Comparison of ENCODE assay signal across 13 cellular contexts in the genomic region with DNA sequence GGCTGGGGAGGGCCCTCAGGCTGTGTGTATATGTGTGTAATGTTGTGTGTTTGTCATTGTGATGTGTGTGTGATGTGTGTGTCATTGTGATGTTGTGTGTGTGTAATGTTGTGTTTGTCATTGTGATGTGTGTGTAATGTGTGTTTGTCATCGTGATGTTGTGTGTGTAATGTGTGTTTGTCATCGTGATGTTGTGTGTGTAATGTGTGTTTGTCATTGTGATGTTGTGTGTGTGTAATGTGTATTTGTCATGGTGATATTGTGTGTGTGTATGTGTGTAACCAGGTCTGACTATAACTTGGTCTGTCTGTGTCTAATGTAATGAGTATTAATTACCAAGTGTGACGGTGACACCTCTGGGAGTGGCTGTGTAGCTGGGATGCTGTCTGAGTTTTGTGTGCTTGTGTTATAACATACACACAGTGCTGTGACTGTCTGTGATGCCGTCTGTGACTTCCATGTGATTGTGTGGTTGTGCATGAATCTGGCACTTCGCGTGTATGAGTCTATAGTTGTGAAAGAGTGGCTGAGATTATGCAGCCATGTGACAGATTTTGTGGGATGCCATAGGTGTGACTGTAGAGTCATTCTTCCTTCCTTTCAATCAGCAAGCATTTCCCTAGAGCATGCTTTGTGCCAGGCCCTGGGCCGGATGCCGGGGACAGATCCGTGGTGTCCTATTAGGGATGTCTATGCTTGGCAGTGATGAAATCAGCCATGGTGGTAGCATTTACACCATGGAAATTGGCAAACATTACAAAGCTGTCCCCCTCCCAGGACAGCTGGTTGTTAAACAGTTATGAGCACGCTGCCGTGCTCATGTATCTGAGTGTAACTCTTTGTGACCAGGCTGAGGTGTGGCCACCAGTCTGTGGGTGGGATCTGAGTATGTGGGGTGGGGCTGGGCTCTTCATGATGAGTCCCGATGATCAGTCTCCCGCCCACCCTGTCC. TPM values are rescaled to one million over a fixed set of nuclear protein-coding genes. Genes with fewer than 3 reads are reported as not detected.
DNase-seq lines count a peak whose midpoint lies in the region; ATAC-seq and TF ChIP-seq lines count a peak whose summit lies in the region.
"Had no signal": no experiment of that assay in that cellular context is flagged by ENCODE, and none has a peak within 500 bp of the region (broad histone marks: within the 10 kb centered on the region; RNA-seq: fewer than 3 reads in every experiment).

No MANE protein-coding gene starts in this region.

- CTCF ChIA-PET in activated CD8-positive, alpha-beta T cell treated with anti-CD3 and anti-CD28 coated beads for 36 hours (lab: Charles Lee) = interaction anchor here (1.0 to 1.8 kb wide), 4 partner anchors 10 to 201 kb away, joined by 3 to 5 read pairs (median 4); no protein-coding TSS in a partner anchor

- no peaks in the 10 kb centered on the region for H4K20me1 ChIP-seq in GM23248 (ENCODE audit: insufficient read depth)

- H3K9me3 Mint-ChIP-seq in CD4-positive, CD25-positive, alpha-beta regulatory T cell = no peaks in the 10 kb centered on the region
- H3K9me3 Mint-ChIP-seq in activated CD8-positive, alpha-beta T cell treated with anti-CD3 and anti-CD28 coated beads for 36 hours = peaks cover 7% of the 10 kb centered on the region

- peaks cover 9% of the 10 kb centered on the region for H3K36me3 Mint-ChIP-seq in CD4-positive, CD25-positive, alpha-beta regulatory T cell
- H3K36me3 Mint-ChIP-seq in activated CD8-positive, alpha-beta T cell treated with anti-CD3 and anti-CD28 coated beads for 36 hours (ENCODE audit: low read depth) = peaks cover 35% of the 10 kb centered on the region

- no peaks in the 10 kb centered on the region for H3K79me2 ChIP-seq in GM23248 (ENCODE audit: insufficient read depth)
- H3K79me2 ChIP-seq: parathyroid adenoma had no signal

- peak in 1 of 2 donors; percentile 24 for ATAC-seq in CD4-positive, CD25-positive, alpha-beta regulatory T cell (ENCODE audit: low read depth in 2 of 2)
- peak; percentile 40 for ATAC-seq in activated CD8-positive, alpha-beta T cell treated with anti-CD3 and anti-CD28 coated beads for 36 hours
- no peak for ATAC-seq in gastrocnemius medialis

- no peak overlapping the region for H3K4me3 ChIP-seq in CD4-positive, CD25-positive, alpha-beta regulatory T cell (ENCODE audit: low read depth, low read length)
- H3K4me3 ChIP-seq in GM23248 = no peak overlapping the region
- no peak overlapping the region for H3K4me3 ChIP-seq in gastrocnemius medialis
- H3K4me3 ChIP-seq: lung had no signal

- no peak overlapping the region for H3K4me2 ChIP-seq in GM23248 (ENCODE audit: unreplicated experiment)

- H3K4me1 ChIP-seq in CD4-positive, CD25-positive, alpha-beta regulatory T cell (ENCODE audit: control insufficient read depth, insufficient read depth, low read length, poor library complexity, severe bottlenecking) = peaks cover 40% of the 10 kb centered on the region
- H3K4me1 ChIP-seq in GM23248 (ENCODE audit: insufficient read depth) (no peaks in the 10 kb centered on the region), gastrocnemius medialis (no peaks in the 10 kb centered on the region)
- H3K4me1 ChIP-seq: parathyroid adenoma had no signal

- H3K9ac ChIP-seq in GM23248 = no peak overlapping the region
- H3K9ac ChIP-seq: parathyroid adenoma had no signal

- H3K36me3 ChIP-seq in CD4-positive, CD25-positive, alpha-beta regulatory T cell (ENCODE audit: control insufficient read depth, insufficient read depth, low read length) = peaks cover 24% of the 10 kb centered on the region
- no peaks in the 10 kb centered on the region for H3K36me3 ChIP-seq in GM23248 (ENCODE audit: low read depth)
- H3K36me3 ChIP-seq in gastrocnemius medialis = no peaks in the 10 kb centered on the region

- in situ Hi-C loops in GM23248 (cut with MboI) = no loop called here
- in situ Hi-C loops in gastrocnemius medialis (cut with MboI; ENCODE audit: low sequenced_read_pairs in 4 of 4) = no loop called here

- peak overlapping the region in 1 of 3 donors; percentile 31 for H3K27ac Mint-ChIP-seq in CD4-positive, CD25-positive, alpha-beta regulatory T cell
- H3K27ac Mint-ChIP-seq in activated CD8-positive, alpha-beta T cell treated with anti-CD3 and anti-CD28 coated beads for 36 hours = no peak overlapping the region

- no peak overlapping the region for H3K4me3 Mint-ChIP-seq in CD4-positive, CD25-positive, alpha-beta regulatory T cell
- H3K4me3 Mint-ChIP-seq in activated CD8-positive, alpha-beta T cell treated with anti-CD3 and anti-CD28 coated beads for 36 hours = no peak overlapping the region

- H3K27me3 Mint-ChIP-seq in CD4-positive, CD25-positive, alpha-beta regulatory T cell = no peaks in the 10 kb centered on the region
- no peaks in the 10 kb centered on the region for H3K27me3 Mint-ChIP-seq in activated CD8-positive, alpha-beta T cell treated with anti-CD3 and anti-CD28 coated beads for 36 hours

- H3K9me3 ChIP-seq in CD4-positive, CD25-positive, alpha-beta regulatory T cell (ENCODE audit: control insufficient read depth in 2 of 2, low read length in 2 of 2) = no peaks in the 10 kb centered on the region
- no peaks in the 10 kb centered on the region for H3K9me3 ChIP-seq in GM23248 (ENCODE audit: low read depth)
- no peaks in the 10 kb centered on the region for H3K9me3 ChIP-seq in gastrocnemius medialis

- POLR2A ChIA-PET in activated CD8-positive, alpha-beta T cell treated with anti-CD3 and anti-CD28 coated beads for 36 hours (lab: Charles Lee) = interaction anchor here (0.6 to 2.1 kb wide), 3 partner anchors 9 to 23 kb away, joined by 3 to 5 read pairs (median 3); no protein-coding TSS in a partner anchor

- no peaks in the 10 kb centered on the region for H3F3A ChIP-seq in GM23248 (ENCODE audit: insufficient read depth)

- no peak for TF ChIP-seq POLR2A in gastrocnemius medialis (IDR thresholded peaks at IDR 0.05)

- intact Hi-C loops in activated CD8-positive, alpha-beta T cell treated with anti-CD3 and anti-CD28 coated beads for 36 hours (cut with micrococcal nuclease) = loop anchor here (5.0 kb wide), 1 partner anchor 74 kb away; the partner anchor contains the start of genes GPR108 and TRIP10
- intact Hi-C loops in gastrocnemius medialis (cut with DNase I; ENCODE audit: low total_unique reads) = no loop called here

- H3K27ac ChIP-seq in CD4-positive, CD25-positive, alpha-beta regulatory T cell (ENCODE audit: insufficient read depth, low read length, poor library complexity, severe bottlenecking) = peak overlapping the region; percentile 72
- H3K27ac ChIP-seq in GM23248 = no peak overlapping the region
- no peak overlapping the region for H3K27ac ChIP-seq in gastrocnemius medialis
- H3K27ac ChIP-seq: parathyroid adenoma had no signal

- peaks cover 5 to 28% (median 19%) of the 10 kb centered on the region in 4 donors for H3K4me1 Mint-ChIP-seq in CD4-positive, CD25-positive, alpha-beta regulatory T cell
- H3K4me1 Mint-ChIP-seq in activated CD8-positive, alpha-beta T cell treated with anti-CD3 and anti-CD28 coated beads for 36 hours (ENCODE audit: low read depth) = peaks cover 22% of the 10 kb centered on the region

- TF ChIP-seq CTCF in activated CD8-positive, alpha-beta T cell treated with anti-CD3 and anti-CD28 coated beads for 36 hours (IDR thresholded peaks at IDR 0.05) = no peak
- TF ChIP-seq CTCF in gastrocnemius medialis (IDR thresholded peaks at IDR 0.05 in 4 of 5, conservative IDR thresholded peaks at IDR 0.05 in 1 of 5) = no peak

- 60 to 64% methylated on average over 13 of the region's 13 CpGs for WGBS in GM23248 (ENCODE audit: low coverage in 1 of 2, low lambda C conversion rate in 2 of 2, missing lambda C conversion rate in 2 of 2), 2 experiments

- H2AFZ ChIP-seq in GM23248 = no peak overlapping the region
- H2AFZ ChIP-seq: parathyroid adenoma had no signal

- H3K9me2 ChIP-seq in GM23248 (ENCODE audit: insufficient read depth) = no peaks in the 10 kb centered on the region

- DNase-seq in CD4-positive, CD25-positive, alpha-beta regulatory T cell = no peak
- DNase-seq in GM23248 = peak; percentile 53
- peak; percentile 74 for DNase-seq in activated CD8-positive, alpha-beta T cell treated with anti-CD3 and anti-CD28 coated beads for 36 hours
- DNase-seq in kidney tubule cell (ENCODE audit: low spot score) = peak; percentile 39
- DNase-seq in cerebellum (ENCODE audit: low spot score) = no peak
- DNase-seq in NCI-H1436 treated with DMSO at 0.1 percent for 48 hours (lab: John Stamatoyannopoulos, UW) = no peak
- no peak for DNase-seq in gastrocnemius medialis
- DNase-seq in NCI-H2196 treated with DMSO at 0.1 percent for 48 hours (lab: John Stamatoyannopoulos, UW; ENCODE audit: unreplicated experiment) = no peak
- DNase-seq: dermis blood vessel endothelial cell, glutamatergic neuron, NCI-H1417 had no signal

- no peaks in the 10 kb centered on the region for H3K27me3 ChIP-seq in CD4-positive, CD25-positive, alpha-beta regulatory T cell (ENCODE audit: control insufficient read depth, insufficient read depth, low read length)
- H3K27me3 ChIP-seq in GM23248 (replicated peaks; ENCODE audit: insufficient read depth) (no peaks in the 10 kb centered on the region; the same call in 1 of the 2 replicates), gastrocnemius medialis (peaks cover 5 to 16% (median 8%) of the 10 kb centered on the region in 3 donors)

RNA-seq across cellular contexts. Expression of gene TNFSF14, which starts 6.4 kb away (rescaled TPM):
- 8.4 TPM for total RNA-seq in CD4-positive, CD25-positive, alpha-beta regulatory T cell
- polyA plus RNA-seq in CD4-positive, CD25-positive, alpha-beta regulatory T cell = 1 to 10 TPM; 2.6 to 8.9 (median 5.4) TPM
- not detected in 2 replicates for total RNA-seq in GM23248 (2014; rRNA removed; shearing (Covaris generic))
- not detected in 2 replicates for polyA plus RNA-seq in GM23248 (2016; fragmentation: Nextera tagmentation; extraction: Ambion mirVana)
- total RNA-seq in activated CD8-positive, alpha-beta T cell treated with anti-CD3 and anti-CD28 coated beads for 36 hours = 10 to 100 TPM; 41.7 to 43.8 TPM
- total RNA-seq in cerebellum = not detected
- total RNA-seq in gastrocnemius medialis = not detected
- total RNA-seq: dermis blood vessel endothelial cell had no signal

RNA-seq across cellular contexts. Expression of gene C3, which starts 56.9 kb away (rescaled TPM):
- not detected for total RNA-seq in CD4-positive, CD25-positive, alpha-beta regulatory T cell
- polyA plus RNA-seq in CD4-positive, CD25-positive, alpha-beta regulatory T cell = not detected
- 3.1 and 5.6 TPM in 2 replicates for total RNA-seq in GM23248 (2014; rRNA removed; shearing (Covaris generic))
- polyA plus RNA-seq in GM23248 (2016; fragmentation: Nextera tagmentation; extraction: Ambion mirVana) = 3.5 and 4.8 TPM in 2 replicates
- 1 to 10 TPM in 1 of 2 experiments, under 1 TPM in 1; 0.34 to 1.1 TPM for total RNA-seq in activated CD8-positive, alpha-beta T cell treated with anti-CD3 and anti-CD28 coated beads for 36 hours
- total RNA-seq in cerebellum (20.8 TPM), gastrocnemius medialis (100 to 1,000 TPM in 1 of 4 donors, 10 to 100 TPM in 3; 25.9 to 121 (median 70.6) TPM)

Comparison
In these comparisons a context has a peak if more than half of its experiments do, and no peak if none do; other contexts are left out.
1. DNase-seq: peak in GM23248 (single experiment), activated CD8-positive, alpha-beta T cell treated with anti-CD3 and anti-CD28 coated beads for 36 hours (single experiment) and kidney tubule cell (single experiment); none in CD4-positive, CD25-positive, alpha-beta regulatory T cell (0 of 3), cerebellum (single experiment), NCI-H1436 treated with DMSO at 0.1 percent for 48 hours (single experiment), gastrocnemius medialis (0 of 2) and NCI-H2196 treated with DMSO at 0.1 percent for 48 hours (single experiment).